Comparison of ENCODE assay signal across 11 cellular contexts in the genomic region with DNA sequence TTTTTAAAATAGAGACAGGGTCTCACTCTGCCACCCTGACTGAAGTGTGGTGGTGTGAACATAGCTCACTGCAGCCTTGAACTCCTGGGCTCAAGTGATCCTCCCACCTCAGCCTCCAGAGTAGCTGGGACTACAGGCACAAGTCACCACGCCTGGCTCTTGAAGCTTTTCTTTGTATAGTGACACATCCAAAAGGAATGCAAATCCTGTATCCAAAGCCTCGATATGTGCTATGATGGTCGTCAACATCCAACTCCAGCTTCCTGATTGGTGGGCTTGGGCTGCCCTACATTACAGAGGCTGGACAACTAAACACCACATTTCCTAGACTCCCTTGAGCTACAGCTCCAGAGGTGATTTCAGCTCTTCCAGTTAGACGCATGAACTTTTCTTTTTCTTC.
A peak's percentile ranks its signal among the peaks of the same experiment; 100 is the strongest.
DNase-seq lines count a peak whose midpoint lies in the region; ATAC-seq and TF ChIP-seq lines count a peak whose summit lies in the region.
"Had no signal": no experiment of that assay in that cellular context is flagged by ENCODE, and none has a peak within 500 bp of the region (broad histone marks: within the 10 kb centered on the region; RNA-seq: fewer than 3 reads in every experiment).

No MANE protein-coding gene starts in this region.

- ATAC-seq in GM18861 (IDR thresholded peaks at IDR 0.05; ENCODE audit: unreplicated experiment) = no peak
- ATAC-seq: gastroesophageal sphincter, WTC11 had no signal

- TF ChIP-seq CTCF in right atrium auricular region (IDR thresholded peaks at IDR 0.05) = no peak

- peak overlapping the region; percentile 89 for H3K27ac ChIP-seq in KOPT-K1 (ENCODE audit: low read depth, low read length, poor library complexity, severe bottlenecking)
- H3K27ac ChIP-seq in mesodermal cell (ENCODE audit: low read depth, low read length, severe bottlenecking) = peak overlapping the region; percentile 55
- no peak overlapping the region for H3K27ac ChIP-seq in right atrium auricular region
- H3K27ac ChIP-seq: adrenal gland, gastroesophageal sphincter had no signal

- H3K36me3 ChIP-seq in KOPT-K1 (ENCODE audit: insufficient read depth, low read length) (peaks cover 10% of the 10 kb centered on the region), mesodermal cell (ENCODE audit: control insufficient read depth, insufficient read depth, low read length) (no peaks in the 10 kb centered on the region), right atrium auricular region (peaks cover 11% of the 10 kb centered on the region)

- WGBS in mesodermal cell (ENCODE audit: insufficient coverage in 2 of 2), 2 experiments = 58 to 69% methylated on average over 3 of the region's 4 CpGs

- H3K9me3 ChIP-seq in KOPT-K1 (ENCODE audit: insufficient read depth, low read length, poor library complexity, severe bottlenecking) (no peaks in the 10 kb centered on the region), mesodermal cell (ENCODE audit: control insufficient read depth, low read length) (no peaks in the 10 kb centered on the region), right atrium auricular region (no peaks in the 10 kb centered on the region)
- H3K9me3 ChIP-seq: adrenal gland, gastroesophageal sphincter had no signal

- no peaks in the 10 kb centered on the region for H3K27me3 ChIP-seq in right atrium auricular region
- H3K27me3 ChIP-seq: adrenal gland, gastroesophageal sphincter had no signal

- H3K4me1 ChIP-seq in mesodermal cell (ENCODE audit: control insufficient read depth, insufficient read depth, low read length, poor library complexity, severe bottlenecking) (peaks cover 2% of the 10 kb centered on the region), right atrium auricular region (no peaks in the 10 kb centered on the region)
- H3K4me1 ChIP-seq: adrenal gland, gastroesophageal sphincter had no signal

- DNase-seq in DMS53 (lab: John Stamatoyannopoulos, UW) = peak; percentile 57
- DNase-seq in brain pericyte (ENCODE audit: low read depth, low spot score) = peak; percentile 15
- DNase-seq in DMS153 treated with DMSO at 0.1 percent for 48 hours (lab: John Stamatoyannopoulos, UW; ENCODE audit: unreplicated experiment) = no peak
- DNase-seq in right atrium auricular region (ENCODE audit: low spot score) = no peak
- DNase-seq: adrenal gland, substantia nigra had no signal

- H3K4me3 ChIP-seq in mesodermal cell (ENCODE audit: extremely low read depth, insufficient read depth, low read length, poor library complexity, severe bottlenecking) (no peak overlapping the region), right atrium auricular region (no peak overlapping the region)
- H3K4me3 ChIP-seq: adrenal gland, gastroesophageal sphincter had no signal

Comparison
In these comparisons a context has a peak if more than half of its experiments do, and no peak if none do; other contexts are left out.
1. DNase-seq: peak in DMS53 (single experiment) and brain pericyte (single experiment); none in DMS153 treated with DMSO at 0.1 percent for 48 hours (single experiment) and right atrium auricular region (single experiment).
2. H3K27ac ChIP-seq: peak in KOPT-K1 (single experiment) and mesodermal cell (single experiment); none in right atrium auricular region (0 of 2).